8 cellular contexts compared by ENCODE assay signal in genomic region chr12:112407683-112408082, GRCh38. TPM values are rescaled to one million over a fixed set of nuclear protein-coding genes. Genes with fewer than 3 reads are reported as not detected.
A peak's percentile ranks its signal among the peaks of the same experiment; 100 is the strongest.
DNase-seq lines count a peak whose midpoint lies in the region; ATAC-seq and TF ChIP-seq lines count a peak whose summit lies in the region.
"Not testable (repeated sequence)": the region's sequence is repeated elsewhere in the genome, so short reads cannot be mapped to it uniquely, and the experiment has no call there.

No MANE protein-coding gene starts in this region.

- not testable (repeated sequence) for ATAC-seq in DND-41 (ENCODE audit: insufficient read depth, low read depth); T-helper 17 cell; activated naive CD4-positive, alpha-beta T cell treated with anti-CD3 and anti-CD28 coated beads, Interleukin-2, amount 50 U/mL, for 72 hours

- not testable (repeated sequence) for TF ChIP-seq RAD21 in neural cell (conservative IDR thresholded peaks at IDR 0.05)

- peaks cover 35% of the 10 kb centered on the region for H4K20me1 ChIP-seq in DND-41 (ENCODE audit: insufficient read depth, low read length)
- H4K20me1 ChIP-seq in neural cell (ENCODE audit: insufficient read depth) = not testable (repeated sequence)

- H3K9ac ChIP-seq in DND-41 (ENCODE audit: low read depth, low read length) = peak overlapping the region; percentile 82
- H3K9ac ChIP-seq in iPS-18a (ENCODE audit: low read length) = peak overlapping the region; percentile 97
- H3K9ac ChIP-seq in neural cell (ENCODE audit: low read length) = not testable (repeated sequence)
- peak overlapping the region in 3 of 5 donors; percentile 16 to 91 (median 39) for H3K9ac ChIP-seq in subcutaneous abdominal adipose tissue (ENCODE audit: low read length in 5 of 5)

- H3K36me3 ChIP-seq in DND-41 (ENCODE audit: insufficient read depth, low read length) (peaks cover 53% of the 10 kb centered on the region), KOPT-K1 (ENCODE audit: insufficient read depth, low read length) (peaks cover 56% of the 10 kb centered on the region), iPS-18a (ENCODE audit: control insufficient read depth, low read depth, low read length) (peaks cover 44% of the 10 kb centered on the region), subcutaneous abdominal adipose tissue (ENCODE audit: control insufficient read depth in 5 of 5, insufficient read depth in 5 of 5, low read length in 5 of 5) (peaks cover 27 to 41% (median 41%) of the 10 kb centered on the region in 5 donors)
- peaks cover 36% of the 10 kb centered on the region for H3K36me3 ChIP-seq in effector memory CD4-positive, alpha-beta T cell (ENCODE audit: control insufficient read depth, insufficient read depth, low read length)
- not testable (repeated sequence) for H3K36me3 ChIP-seq in neural cell (ENCODE audit: insufficient read depth, low read length)

- H3K4me3 ChIP-seq in DND-41 (ENCODE audit: low read depth in 1 of 2, low read length in 2 of 2) = peak overlapping the region in 1 of 2 experiments; percentile 92; a peak in 2 of 4 replicates
- H3K4me3 ChIP-seq in effector memory CD4-positive, alpha-beta T cell (ENCODE audit: insufficient read depth, low read depth, low read length, poor library complexity, severe bottlenecking); subcutaneous abdominal adipose tissue (ENCODE audit: low read depth in 1 of 5, low read length in 5 of 5): not testable (repeated sequence)
- H3K4me3 ChIP-seq in iPS-18a (ENCODE audit: low read length) = peak overlapping the region; percentile 89
- peak overlapping the region; percentile 87 for H3K4me3 ChIP-seq in neural cell (ENCODE audit: low read length)

- H3K27me3 ChIP-seq in DND-41 (ENCODE audit: insufficient read depth, low read length, poor library complexity); effector memory CD4-positive, alpha-beta T cell (replicated peaks; ENCODE audit: control insufficient read depth, insufficient read depth, low read length, poor library complexity, severe bottlenecking); iPS-18a (ENCODE audit: control insufficient read depth, insufficient read depth, low read length); neural cell (ENCODE audit: insufficient read depth, low read depth, low read length); subcutaneous abdominal adipose tissue (ENCODE audit: control insufficient read depth in 5 of 5, insufficient read depth in 4 of 5, low read length in 5 of 5): not testable (repeated sequence)

- H3K4me1 Mint-ChIP-seq in T-helper 17 cell = peaks cover 32% of the 10 kb centered on the region

- H3K79me2 ChIP-seq in DND-41 (ENCODE audit: insufficient read depth, low read length) = peaks cover 27% of the 10 kb centered on the region
- H3K79me2 ChIP-seq in neural cell (replicated peaks; ENCODE audit: insufficient read depth, low read length) = not testable (repeated sequence)

- not testable (repeated sequence) for TF ChIP-seq EP300 in neural cell (conservative IDR thresholded peaks at IDR 0.05; ENCODE audit: poor library complexity, severe bottlenecking)

- not testable (repeated sequence) for DNase-seq in DND-41; T-helper 17 cell; activated naive CD4-positive, alpha-beta T cell treated with anti-CD3 and anti-CD28 coated beads, Interleukin-2, amount 50 U/mL, for 72 hours (ENCODE audit: low spot score in 2 of 2); effector memory CD4-positive, alpha-beta T cell

- not testable (repeated sequence) for H3K27me3 Mint-ChIP-seq in T-helper 17 cell

- not testable (repeated sequence) for H3F3A ChIP-seq in neural cell (ENCODE audit: insufficient read depth, low read length, poor library complexity, severe bottlenecking)

- H3K4me3 Mint-ChIP-seq in T-helper 17 cell = peak overlapping the region; percentile 99

- peak overlapping the region; percentile 81 for H3K4me2 ChIP-seq in DND-41 (ENCODE audit: insufficient read depth, low read length)
- not testable (repeated sequence) for H3K4me2 ChIP-seq in neural cell (ENCODE audit: low read length)

- not testable (repeated sequence) for H2AFZ ChIP-seq in DND-41 (ENCODE audit: low read depth, low read length); neural cell (ENCODE audit: low read depth, low read length)

- H3K9me2 ChIP-seq in neural cell (ENCODE audit: insufficient read depth, low read length) = not testable (repeated sequence)

- not testable (repeated sequence) for H3K27ac ChIP-seq in DND-41 (ENCODE audit: low read length); iPS-18a (ENCODE audit: low read length); neural cell (ENCODE audit: low read length); subcutaneous abdominal adipose tissue (ENCODE audit: low read depth, low read length)
- peak overlapping the region; percentile 89 for H3K27ac ChIP-seq in KOPT-K1 (ENCODE audit: low read depth, low read length, poor library complexity, severe bottlenecking)
- peak overlapping the region; percentile 22 for H3K27ac ChIP-seq in effector memory CD4-positive, alpha-beta T cell (ENCODE audit: insufficient read depth, low read length, poor library complexity, severe bottlenecking)

- not testable (repeated sequence) for H3K9me3 Mint-ChIP-seq in activated naive CD4-positive, alpha-beta T cell treated with anti-CD3 and anti-CD28 coated beads, Interleukin-2, amount 50 U/mL, for 72 hours

- TF ChIP-seq CTCF in DND-41 (IDR thresholded peaks at IDR 0.05; ENCODE audit: borderline replicate concordance, extremely low read depth, low read length, poor library complexity, severe bottlenecking); neural cell (IDR thresholded peaks at IDR 0.05; ENCODE audit: poor library complexity, severe bottlenecking): not testable (repeated sequence)

- not testable (repeated sequence) for H3K9me3 ChIP-seq in DND-41 (ENCODE audit: insufficient read depth, low read length, severe bottlenecking); KOPT-K1 (ENCODE audit: insufficient read depth, low read length, poor library complexity, severe bottlenecking); T-helper 17 cell (ENCODE audit: control insufficient read depth, low read length, poor library complexity, severe bottlenecking); effector memory CD4-positive, alpha-beta T cell (ENCODE audit: control insufficient read depth, low read length); iPS-18a (ENCODE audit: control insufficient read depth, low read depth, low read length); neural cell (ENCODE audit: low read length); subcutaneous abdominal adipose tissue (ENCODE audit: control insufficient read depth in 5 of 5, low read length in 5 of 5)

- peaks cover 37% of the 10 kb centered on the region for H3K4me1 ChIP-seq in DND-41 (ENCODE audit: insufficient read depth, low read length)
- H3K4me1 ChIP-seq in effector memory CD4-positive, alpha-beta T cell (ENCODE audit: control insufficient read depth, insufficient read depth, low read length, poor library complexity, severe bottlenecking); iPS-18a (ENCODE audit: control insufficient read depth, low read depth, low read length): not testable (repeated sequence)
- peaks cover 0 to 21% (median 21%) of the 10 kb centered on the region in 5 donors for H3K4me1 ChIP-seq in subcutaneous abdominal adipose tissue (ENCODE audit: control insufficient read depth in 5 of 5, insufficient read depth in 5 of 5, low read length in 5 of 5)

- H3K36me3 Mint-ChIP-seq in T-helper 17 cell (ENCODE audit: low read depth) = not testable (repeated sequence)
- H3K36me3 Mint-ChIP-seq in activated naive CD4-positive, alpha-beta T cell treated with anti-CD3 and anti-CD28 coated beads, Interleukin-2, amount 50 U/mL, for 72 hours = peaks cover 39 to 45% of the 10 kb centered on the region in 2 donors

- peak overlapping the region; percentile 99 for H3K27ac Mint-ChIP-seq in T-helper 17 cell
- H3K27ac Mint-ChIP-seq in activated naive CD4-positive, alpha-beta T cell treated with anti-CD3 and anti-CD28 coated beads, Interleukin-2, amount 50 U/mL, for 72 hours = peak overlapping the region; percentile 98 to 100

RNA-seq across cellular contexts. Expression of gene RPL6, which starts 1.7 kb away (rescaled TPM):
- total RNA-seq in T-helper 17 cell = 1,000 to 10,000 TPM; 1,682 to 1,686 TPM
- 1,000 to 10,000 TPM; 1,565 to 2,604 TPM for total RNA-seq in activated naive CD4-positive, alpha-beta T cell treated with anti-CD3 and anti-CD28 coated beads, Interleukin-2, amount 50 U/mL, for 72 hours
- polyA plus RNA-seq in neural cell = 1,383 and 1,647 TPM in 2 replicates
- 722 and 854 TPM in 2 replicates for polyA minus RNA-seq in neural cell

RNA-seq across cellular contexts. Expression of gene PTPN11, which starts 11.1 kb away (rescaled TPM):
- total RNA-seq in T-helper 17 cell = 10 to 100 TPM; 53.5 to 53.7 TPM
- 100 to 1,000 TPM; 105 to 118 TPM for total RNA-seq in activated naive CD4-positive, alpha-beta T cell treated with anti-CD3 and anti-CD28 coated beads, Interleukin-2, amount 50 U/mL, for 72 hours
- polyA plus RNA-seq in neural cell = 79.6 and 92.5 TPM in 2 replicates
- 116 and 135 TPM in 2 replicates for polyA minus RNA-seq in neural cell

RNA-seq across cellular contexts. Expression of gene HECTD4, which starts 25.5 kb away (rescaled TPM):
- 10 to 100 TPM; 54.3 to 60.9 TPM for total RNA-seq in T-helper 17 cell
- 10 to 100 TPM; 26.7 to 31.0 TPM for total RNA-seq in activated naive CD4-positive, alpha-beta T cell treated with anti-CD3 and anti-CD28 coated beads, Interleukin-2, amount 50 U/mL, for 72 hours
- polyA plus RNA-seq in neural cell = 15.8 and 31.0 TPM in 2 replicates
- polyA minus RNA-seq in neural cell = 147 and 149 TPM in 2 replicates
